ENCODE assay signal across 8 cellular contexts in the genomic region with DNA sequence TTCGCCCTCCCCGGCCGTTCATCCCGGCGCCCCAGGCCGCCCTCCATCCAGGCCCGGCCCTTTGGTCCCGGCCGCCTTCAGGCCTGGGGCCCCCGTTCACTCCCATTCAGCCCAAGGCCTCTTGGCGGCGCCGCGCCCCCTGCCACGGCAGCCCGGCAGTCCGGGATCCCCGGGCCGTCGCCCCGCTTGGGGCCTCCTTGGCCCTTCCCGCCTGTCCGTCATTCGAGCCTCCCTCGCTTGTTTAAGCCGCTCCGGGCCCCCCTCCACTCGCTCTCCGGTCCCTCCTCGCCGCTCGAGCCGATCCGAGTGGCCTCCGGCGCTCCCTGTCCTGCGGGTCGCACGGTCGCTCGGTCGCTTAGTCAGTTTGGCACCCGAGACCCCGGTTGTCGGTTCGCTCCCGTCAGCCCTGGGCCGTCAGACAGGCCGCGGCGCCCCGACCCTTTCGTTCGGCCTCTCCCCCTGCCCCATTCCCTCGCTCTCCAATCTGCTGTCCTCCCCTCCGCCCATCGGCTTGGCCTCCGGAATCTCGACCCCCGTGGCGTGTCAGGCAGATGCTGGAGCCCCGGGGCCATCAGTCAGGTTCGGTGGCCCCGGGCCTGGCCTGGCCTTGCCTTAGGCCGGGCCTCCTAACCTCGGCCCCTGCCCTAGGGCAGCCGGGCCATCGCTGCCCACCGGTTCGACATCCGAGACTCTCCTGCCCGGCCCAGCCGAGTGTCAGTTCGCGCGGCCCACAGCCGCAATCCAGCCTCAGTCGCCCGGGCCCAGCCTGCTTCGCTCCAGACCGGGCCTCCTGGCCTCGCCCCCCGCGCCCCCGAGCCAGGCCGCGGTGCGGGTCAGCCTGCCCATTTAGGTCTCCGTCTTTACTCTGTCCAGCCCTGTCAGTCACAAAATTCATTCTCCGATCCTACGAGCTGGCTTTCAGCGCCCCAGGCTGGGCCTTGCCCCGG. TPM values are rescaled to one million over a fixed set of nuclear protein-coding genes. Genes with fewer than 3 reads are reported as not detected.
DNase-seq lines count a peak whose midpoint lies in the region; ATAC-seq and TF ChIP-seq lines count a peak whose summit lies in the region.

No MANE protein-coding gene starts in this region.

- H3K4me1 Mint-ChIP-seq in Calu3 (ENCODE audit: low read depth, unreplicated experiment) (peaks cover 32% of the 10 kb centered on the region), IgD-negative memory B cell (peaks cover 10 to 28% (median 13%) of the 10 kb centered on the region in 3 donors), WTC11 (peaks cover 54% of the 10 kb centered on the region)

- no TSS peak for BruUV-seq in Calu3 (replicated peaks; lab: Mats Ljungman, UMichigan)

- POLR2A ChIA-PET in WTC11 (lab: Charles Lee), result interaction anchor here (0.6 to 2.5 kb wide), 6 partner anchors 9 to 780 kb away, joined by 3 to 13 read pairs (median 4); partner anchors contain the start of genes NSUN4, PRDX1 and RAD54L

- TF ChIP-seq CTCF in Calu3 (IDR thresholded peaks at IDR 0.05; ENCODE audit: unreplicated experiment), result no peak
- TF ChIP-seq CTCF in WTC11 (IDR thresholded peaks at IDR 0.05), result no peak
- no peak for TF ChIP-seq CTCF in cardiac fibroblast (IDR thresholded peaks at IDR 0.05; ENCODE audit: low read depth, low read length)

- H3K9me3 Mint-ChIP-seq in Calu3 (ENCODE audit: low read depth, unreplicated experiment), result no peaks in the 10 kb centered on the region
- no peaks in the 10 kb centered on the region for H3K9me3 Mint-ChIP-seq in IgD-negative memory B cell
- no peaks in the 10 kb centered on the region for H3K9me3 Mint-ChIP-seq in WTC11

- peak; percentile 4 for ATAC-seq in GM19463 (IDR thresholded peaks at IDR 0.05; ENCODE audit: unreplicated experiment)
- ATAC-seq in WTC11, result peak; percentile 20

- H3K4me3 Mint-ChIP-seq in Calu3 (ENCODE audit: low read depth, unreplicated experiment), result peak overlapping the region; percentile 99
- peak overlapping the region; percentile 98 to 99 (median 99) for H3K4me3 Mint-ChIP-seq in IgD-negative memory B cell
- peak overlapping the region; percentile 100 for H3K4me3 Mint-ChIP-seq in WTC11

- H3K27me3 Mint-ChIP-seq in Calu3 (ENCODE audit: unreplicated experiment) (no peaks in the 10 kb centered on the region), IgD-negative memory B cell (no peaks in the 10 kb centered on the region), WTC11 (ENCODE audit: low read depth) (no peaks in the 10 kb centered on the region)

- H3K36me3 Mint-ChIP-seq in Calu3 (ENCODE audit: insufficient read depth, unreplicated experiment) (peaks cover 78% of the 10 kb centered on the region), IgD-negative memory B cell (peaks cover 2% of the 10 kb centered on the region), WTC11 (peaks cover 20% of the 10 kb centered on the region)

- CTCF ChIA-PET in Calu3 (lab: Charles Lee), result interaction anchor here (0.6 to 2.1 kb wide), 7 partner anchors 8 to 1291 kb away, joined by 3 to 13 read pairs (median 3); partner anchors contain the start of genes NSUN4 and UROD
- CTCF ChIA-PET in WTC11 (lab: Charles Lee), result interaction anchor here (0.6 to 2.3 kb wide), 7 partner anchors 31 to 100 kb away, joined by 3 to 8 read pairs (median 5); partner anchors contain the start of genes NSUN4 and RAD54L

- H3K4me3 ChIP-seq in cardiac fibroblast (replicated peaks in 1 of 2; ENCODE audit: low read depth in 2 of 2, low read length in 2 of 2), result peak overlapping the region; percentile 79

- intact Hi-C loops in Calu3 (cut with micrococcal nuclease; ENCODE audit: unreplicated experiment), result loop anchor here (5.0 kb wide), 1 partner anchor 45 kb away; no protein-coding TSS in a partner anchor

- DNase-seq in Calu3, result peak; percentile 69
- DNase-seq in WTC11 (ENCODE audit: low spot score), result peak; percentile 43
- peak; percentile 57 to 68 for DNase-seq in cardiac fibroblast (ENCODE audit: low read depth in 2 of 2)
- peak; percentile 64 for DNase-seq in islet precursor cell
- DNase-seq in stimulated activated CD4-positive, alpha-beta T cell treated with anti-CD3 and anti-CD28 coated beads, Interleukin-12 subunit alpha, Interleukin-12 subunit beta, amount 100 ng/mL, for 4 hours, result peak; percentile 50
- DNase-seq in NCI-H2029 (lab: John Stamatoyannopoulos, UW), result no peak

- H3K27ac Mint-ChIP-seq in Calu3 (ENCODE audit: unreplicated experiment), result peak overlapping the region; percentile 97
- H3K27ac Mint-ChIP-seq in IgD-negative memory B cell, result peak overlapping the region; percentile 46 to 99 (median 97)
- H3K27ac Mint-ChIP-seq in WTC11, result no peak overlapping the region

TF ChIP-seq in WTC11, 78 proteins besides CTCF, POLR2A, EP300 and RAD21 (continues in another document):
- TF ChIP-seq, protein P1, sequence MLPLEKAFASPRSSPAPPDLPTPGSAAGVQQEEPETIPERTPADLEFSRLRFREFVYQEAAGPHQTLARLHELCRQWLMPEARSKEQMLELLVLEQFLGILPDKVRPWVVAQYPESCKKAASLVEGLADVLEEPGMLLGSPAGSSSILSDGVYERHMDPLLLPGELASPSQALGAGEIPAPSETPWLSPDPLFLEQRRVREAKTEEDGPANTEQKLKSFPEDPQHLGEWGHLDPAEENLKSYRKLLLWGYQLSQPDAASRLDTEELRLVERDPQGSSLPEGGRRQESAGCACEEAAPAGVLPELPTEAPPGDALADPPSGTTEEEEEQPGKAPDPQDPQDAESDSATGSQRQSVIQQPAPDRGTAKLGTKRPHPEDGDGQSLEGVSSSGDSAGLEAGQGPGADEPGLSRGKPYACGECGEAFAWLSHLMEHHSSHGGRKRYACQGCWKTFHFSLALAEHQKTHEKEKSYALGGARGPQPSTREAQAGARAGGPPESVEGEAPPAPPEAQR (CRISPR knock-in tag; IDR thresholded peaks at IDR 0.05), result no peak
- TF ChIP-seq ZNF416 (CRISPR knock-in tag; IDR thresholded peaks at IDR 0.05), result peak; percentile 19; the same call in 1 of the 2 replicates
- TF ChIP-seq FOXP1 (CRISPR knock-in tag; IDR thresholded peaks at IDR 0.05; ENCODE audit: borderline replicate concordance), result no peak
- TF ChIP-seq TEAD4 (CRISPR knock-in tag; IDR thresholded peaks at IDR 0.05), result no peak
- TF ChIP-seq, protein P2, sequence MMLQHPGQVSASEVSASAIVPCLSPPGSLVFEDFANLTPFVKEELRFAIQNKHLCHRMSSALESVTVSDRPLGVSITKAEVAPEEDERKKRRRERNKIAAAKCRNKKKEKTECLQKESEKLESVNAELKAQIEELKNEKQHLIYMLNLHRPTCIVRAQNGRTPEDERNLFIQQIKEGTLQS (CRISPR knock-in tag; conservative IDR thresholded peaks at IDR 0.05), result no peak
- TF ChIP-seq, protein P3, sequence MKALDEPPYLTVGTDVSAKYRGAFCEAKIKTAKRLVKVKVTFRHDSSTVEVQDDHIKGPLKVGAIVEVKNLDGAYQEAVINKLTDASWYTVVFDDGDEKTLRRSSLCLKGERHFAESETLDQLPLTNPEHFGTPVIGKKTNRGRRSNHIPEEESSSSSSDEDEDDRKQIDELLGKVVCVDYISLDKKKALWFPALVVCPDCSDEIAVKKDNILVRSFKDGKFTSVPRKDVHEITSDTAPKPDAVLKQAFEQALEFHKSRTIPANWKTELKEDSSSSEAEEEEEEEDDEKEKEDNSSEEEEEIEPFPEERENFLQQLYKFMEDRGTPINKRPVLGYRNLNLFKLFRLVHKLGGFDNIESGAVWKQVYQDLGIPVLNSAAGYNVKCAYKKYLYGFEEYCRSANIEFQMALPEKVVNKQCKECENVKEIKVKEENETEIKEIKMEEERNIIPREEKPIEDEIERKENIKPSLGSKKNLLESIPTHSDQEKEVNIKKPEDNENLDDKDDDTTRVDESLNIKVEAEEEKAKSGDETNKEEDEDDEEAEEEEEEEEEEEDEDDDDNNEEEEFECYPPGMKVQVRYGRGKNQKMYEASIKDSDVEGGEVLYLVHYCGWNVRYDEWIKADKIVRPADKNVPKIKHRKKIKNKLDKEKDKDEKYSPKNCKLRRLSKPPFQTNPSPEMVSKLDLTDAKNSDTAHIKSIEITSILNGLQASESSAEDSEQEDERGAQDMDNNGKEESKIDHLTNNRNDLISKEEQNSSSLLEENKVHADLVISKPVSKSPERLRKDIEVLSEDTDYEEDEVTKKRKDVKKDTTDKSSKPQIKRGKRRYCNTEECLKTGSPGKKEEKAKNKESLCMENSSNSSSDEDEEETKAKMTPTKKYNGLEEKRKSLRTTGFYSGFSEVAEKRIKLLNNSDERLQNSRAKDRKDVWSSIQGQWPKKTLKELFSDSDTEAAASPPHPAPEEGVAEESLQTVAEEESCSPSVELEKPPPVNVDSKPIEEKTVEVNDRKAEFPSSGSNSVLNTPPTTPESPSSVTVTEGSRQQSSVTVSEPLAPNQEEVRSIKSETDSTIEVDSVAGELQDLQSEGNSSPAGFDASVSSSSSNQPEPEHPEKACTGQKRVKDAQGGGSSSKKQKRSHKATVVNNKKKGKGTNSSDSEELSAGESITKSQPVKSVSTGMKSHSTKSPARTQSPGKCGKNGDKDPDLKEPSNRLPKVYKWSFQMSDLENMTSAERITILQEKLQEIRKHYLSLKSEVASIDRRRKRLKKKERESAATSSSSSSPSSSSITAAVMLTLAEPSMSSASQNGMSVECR (CRISPR knock-in tag; IDR thresholded peaks at IDR 0.05; ENCODE audit: borderline replicate concordance), result 0 out of 2 replicates have a peak, but pooled peaks have one; percentile 8
- no peak for TF ChIP-seq NFYB (CRISPR knock-in tag; conservative IDR thresholded peaks at IDR 0.05; ENCODE audit: low read depth)
- TF ChIP-seq KAT7 (CRISPR knock-in tag; IDR thresholded peaks at IDR 0.05; ENCODE audit: borderline replicate concordance), result peak; percentile 94

RNA-seq across cellular contexts. Expression of gene LRRC41, which starts 1.1 kb away (rescaled TPM):
- total RNA-seq in Calu3 (2022) (47.5 and 48.8 TPM in 2 replicates), WTC11 (2021) (44.8 to 46.2 TPM (median 46.0 TPM) in 3 replicates)
- 47.7 TPM for polyA plus RNA-seq in IgD-negative memory B cell

RNA-seq across cellular contexts. Expression of gene UQCRH, which starts 1.1 kb away (rescaled TPM):
- total RNA-seq in Calu3 (2022), result 410 and 460 TPM in 2 replicates
- polyA plus RNA-seq in IgD-negative memory B cell, result 310 TPM
- total RNA-seq in WTC11 (2021), result 584 to 663 TPM (median 611 TPM) in 3 replicates

RNA-seq across cellular contexts. Expression of gene NSUN4, which starts 38.2 kb away (rescaled TPM):
- total RNA-seq in Calu3 (2022) (38.7 and 42.5 TPM in 2 replicates), WTC11 (2021) (19.5 to 22.6 TPM (median 21.0 TPM) in 3 replicates)
- polyA plus RNA-seq in IgD-negative memory B cell, result 26.8 TPM

RNA-seq across cellular contexts. Expression of gene RAD54L, which starts 54.8 kb away (rescaled TPM):
- total RNA-seq in Calu3 (2022) (22.5 and 25.2 TPM in 2 replicates), WTC11 (2021) (51.2 to 54.7 TPM (median 53.7 TPM) in 3 replicates)
- polyA plus RNA-seq in IgD-negative memory B cell, result 0.49 TPM
